20 cellular contexts compared by ENCODE assay signal in the genomic region with DNA sequence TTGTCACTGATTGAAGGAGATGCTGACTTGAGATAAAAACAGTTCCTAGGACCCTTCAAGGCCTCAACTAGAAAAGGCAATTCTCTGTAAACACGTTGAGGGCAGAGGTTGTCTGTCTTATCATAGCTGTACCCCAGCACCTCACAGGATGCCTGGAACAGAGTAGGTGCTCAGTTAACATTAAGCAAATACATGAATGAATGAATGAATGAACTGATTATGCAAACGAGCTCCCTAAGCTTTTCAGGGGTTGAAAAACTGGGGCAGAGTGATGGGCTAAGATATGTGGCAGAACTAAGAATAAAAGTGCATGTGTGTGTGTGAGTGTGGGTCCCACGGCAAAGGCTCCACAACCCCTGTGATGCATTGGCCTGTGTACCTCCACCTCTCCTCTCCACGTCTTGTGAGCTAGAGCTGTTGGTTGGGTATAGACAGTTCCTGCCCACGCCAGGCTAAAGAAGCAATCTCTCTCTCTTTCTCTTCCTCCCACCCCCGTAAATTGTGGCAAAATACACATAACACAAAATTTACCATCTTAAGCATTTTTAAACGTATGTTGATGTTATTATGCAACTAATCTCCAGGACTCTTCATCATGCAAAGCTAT. TPM values are rescaled to one million over a fixed set of nuclear protein-coding genes. Genes with fewer than 3 reads are reported as not detected.
DNase-seq lines count a peak whose midpoint lies in the region; ATAC-seq, FAIRE-seq and TF ChIP-seq lines count a peak whose summit lies in the region.
"Had no signal": no experiment of that assay in that cellular context is flagged by ENCODE, and none has a peak within 500 bp of the region (broad histone marks: within the 10 kb centered on the region; RNA-seq: fewer than 3 reads in every experiment).

No MANE protein-coding gene starts in this region.

- H3K9ac ChIP-seq in fibroblast of lung (ENCODE audit: insufficient read depth, low read length): no peak overlapping the region

- H3K4me3 ChIP-seq in fibroblast of lung (replicated peaks in 1 of 4; ENCODE audit: control extremely low read depth in 1 of 4, insufficient read depth in 1 of 4, low read depth in 3 of 4, low read length in 4 of 4) (no peak overlapping the region), aorta (ENCODE audit: low read length in 2 of 2) (no peak overlapping the region)
- H3K4me3 ChIP-seq: smooth muscle cell, transverse colon had no signal

- H3K27ac ChIP-seq in fibroblast of lung (ENCODE audit: insufficient read depth, low read length) (no peak overlapping the region), aorta (ENCODE audit: low read depth in 1 of 2, low read length in 2 of 2) (no peak overlapping the region)
- H3K27ac ChIP-seq: transverse colon had no signal

- 70 to 71% methylated on average over 7 of the region's 7 CpGs for WGBS in aorta, 2 donors

- TF ChIP-seq CTCF in fibroblast of lung (conservative IDR thresholded peaks at IDR 0.05 in 1 of 2, IDR thresholded peaks at IDR 0.05 in 1 of 2; ENCODE audit: low read depth in 1 of 2, low read length in 2 of 2): no peak

- H3K4me1 Mint-ChIP-seq in activated CD4-positive, alpha-beta T cell treated with anti-CD3 and anti-CD28 coated beads for 36 hours: peaks cover 8% of the 10 kb centered on the region
- peaks cover 6% of the 10 kb centered on the region for H3K4me1 Mint-ChIP-seq in T-helper 17 cell

- CTCF ChIA-PET in activated CD4-positive, alpha-beta T cell treated with anti-CD3 and anti-CD28 coated beads for 36 hours (lab: Charles Lee): interaction anchor here (0.6 to 6.3 kb wide), 32 partner anchors 9 to 438 kb away, joined by 3 to 79 read pairs (median 4); a partner anchor contains a TSS

- no peak overlapping the region for H3K4me3 Mint-ChIP-seq in activated CD4-positive, alpha-beta T cell treated with anti-CD3 and anti-CD28 coated beads for 36 hours
- no peak overlapping the region for H3K4me3 Mint-ChIP-seq in T-helper 17 cell
- H3K4me3 Mint-ChIP-seq: central memory CD8-positive, alpha-beta T cell; dendritic cell treated with granulocyte-macrophage colony-stimulating factor and Interleukin-4, amounts not matched to agents 40 ng/mL and 50 ng/mL, for 4 days; H9; naive thymus-derived CD8-positive, alpha-beta T cell had no signal

- H3K36me3 ChIP-seq in fibroblast of lung (ENCODE audit: control insufficient read depth, insufficient read depth, low read length) (no peaks in the 10 kb centered on the region), aorta (ENCODE audit: control insufficient read depth in 1 of 2, insufficient read depth in 2 of 2, low read length in 1 of 2) (no peaks in the 10 kb centered on the region)
- H3K36me3 ChIP-seq: transverse colon had no signal

- H3K4me1 ChIP-seq in fibroblast of lung (ENCODE audit: control insufficient read depth, extremely low read depth, insufficient read depth, low read length) (no peaks in the 10 kb centered on the region), aorta (ENCODE audit: control insufficient read depth in 1 of 2, insufficient read depth in 2 of 2, low read length in 2 of 2) (no peaks in the 10 kb centered on the region)
- H3K4me1 ChIP-seq: transverse colon had no signal

- TF ChIP-seq POLR2A in GM12892 (IDR thresholded peaks at IDR 0.05; ENCODE audit: low read depth, low read length): no peak

- peak overlapping the region; percentile 56 for H3K27ac Mint-ChIP-seq in activated CD4-positive, alpha-beta T cell treated with anti-CD3 and anti-CD28 coated beads for 36 hours
- peak overlapping the region; percentile 67 for H3K27ac Mint-ChIP-seq in T-helper 17 cell
- H3K27ac Mint-ChIP-seq: dendritic cell treated with granulocyte-macrophage colony-stimulating factor and Interleukin-4, amounts not matched to agents 40 ng/mL and 50 ng/mL, for 4 days; H9; naive thymus-derived CD8-positive, alpha-beta T cell had no signal

- no peaks in the 10 kb centered on the region for H4K20me1 ChIP-seq in fibroblast of lung (ENCODE audit: control insufficient read depth, extremely low read depth, insufficient read depth, low read length)

- FAIRE-seq in GM12892 (lab: Jason Lieb, UNC) (peak; percentile 24), RCC 7860 (lab: Jason Lieb, UNC) (no peak)

- intact Hi-C loops in activated CD4-positive, alpha-beta T cell treated with anti-CD3 and anti-CD28 coated beads for 36 hours (cut with DNase I, micrococcal nuclease): loop anchor here (1.0 to 2.0 kb wide), 6 partner anchors 48 to 240 kb away; no protein-coding TSS in a partner anchor
- intact Hi-C loops in aorta (cut with DNase I): loop anchor here (2.0 to 5.0 kb wide), 4 partner anchors 49 to 409 kb away; a partner anchor contains a TSS

- H3K9me3 Mint-ChIP-seq in activated CD4-positive, alpha-beta T cell treated with anti-CD3 and anti-CD28 coated beads for 36 hours (ENCODE audit: low read depth): no peaks in the 10 kb centered on the region
- H3K9me3 Mint-ChIP-seq: central memory CD8-positive, alpha-beta T cell; dendritic cell treated with granulocyte-macrophage colony-stimulating factor and Interleukin-4, amounts not matched to agents 40 ng/mL and 50 ng/mL, for 4 days; H9; naive thymus-derived CD8-positive, alpha-beta T cell had no signal

- H3K27me3 Mint-ChIP-seq in activated CD4-positive, alpha-beta T cell treated with anti-CD3 and anti-CD28 coated beads for 36 hours: peaks cover 3% of the 10 kb centered on the region
- peaks cover 6% of the 10 kb centered on the region for H3K27me3 Mint-ChIP-seq in T-helper 17 cell

- peak; percentile 39 for ATAC-seq in activated CD4-positive, alpha-beta T cell treated with anti-CD3 and anti-CD28 coated beads for 36 hours
- no peak for ATAC-seq in T-helper 17 cell
- no peak for ATAC-seq in HG03460 (IDR thresholded peaks at IDR 0.05; ENCODE audit: unreplicated experiment)
- no peak for ATAC-seq in aorta (ENCODE audit: low FRiP score)

- peak overlapping the region; percentile 20 for H3K4me2 ChIP-seq in fibroblast of lung (ENCODE audit: extremely low read depth, insufficient read depth, low read length)
- H3K4me2 ChIP-seq: smooth muscle cell had no signal

- H3K36me3 Mint-ChIP-seq in activated CD4-positive, alpha-beta T cell treated with anti-CD3 and anti-CD28 coated beads for 36 hours (ENCODE audit: low read depth): no peaks in the 10 kb centered on the region
- no peaks in the 10 kb centered on the region for H3K36me3 Mint-ChIP-seq in T-helper 17 cell (ENCODE audit: low read depth)
- H3K36me3 Mint-ChIP-seq: naive thymus-derived CD8-positive, alpha-beta T cell had no signal

- no peak overlapping the region for H2AFZ ChIP-seq in fibroblast of lung (ENCODE audit: low read length)

- no peaks in the 10 kb centered on the region for H3K79me2 ChIP-seq in fibroblast of lung (ENCODE audit: control insufficient read depth, insufficient read depth, low read length)

- no peaks in the 10 kb centered on the region for H3K27me3 ChIP-seq in fibroblast of lung (ENCODE audit: control insufficient read depth, insufficient read depth, low read length)
- no peaks in the 10 kb centered on the region for H3K27me3 ChIP-seq in aorta (ENCODE audit: control insufficient read depth in 1 of 2, insufficient read depth in 2 of 2, low read length in 1 of 2)

- no peaks in the 10 kb centered on the region for H3K9me3 ChIP-seq in T-helper 17 cell (ENCODE audit: control insufficient read depth, low read length, poor library complexity, severe bottlenecking)
- H3K9me3 ChIP-seq in fibroblast of lung (ENCODE audit: control insufficient read depth, insufficient read depth, low read depth, low read length): no peaks in the 10 kb centered on the region
- no peaks in the 10 kb centered on the region for H3K9me3 ChIP-seq in aorta (ENCODE audit: control insufficient read depth, low read length)
- H3K9me3 ChIP-seq: transverse colon had no signal

- DNase-seq in activated CD4-positive, alpha-beta T cell treated with anti-CD3 and anti-CD28 coated beads for 36 hours: no peak
- DNase-seq in activated CD4-positive, alpha-beta T cell treated with anti-CD3 and anti-CD28 coated beads for 48 hours: no peak
- DNase-seq in GM12892 (ENCODE audit: insufficient read length) (no peak), T-helper 17 cell (no peak), fibroblast of lung (ENCODE audit: low read depth in 2 of 2) (no peak), aorta (no peak), RCC 7860 (ENCODE audit: low spot score) (no peak)
- DNase-seq: activated CD4-positive, alpha-beta T cell treated with anti-CD3 and anti-CD28 coated beads, Interleukin-2, amount 50 U/mL, for 48 hours; activated gamma-delta T cell; H9; NCI-H226; stimulated activated CD4-positive, alpha-beta T cell treated with anti-CD3 and anti-CD28 coated beads, Interleukin-1b, Interleukin-23, amount 100 ng/mL, for 48 hours; stimulated activated CD8-positive, alpha-beta memory T cell treated with anti-CD3 and anti-CD28 coated beads, Interleukin-4, amount 100 ng/mL, for 48 hours; T-helper 9 cell; transverse colon had no signal

- POLR2A ChIA-PET in activated CD4-positive, alpha-beta T cell treated with anti-CD3 and anti-CD28 coated beads for 36 hours (lab: Charles Lee): interaction anchor here (0.6 to 0.8 kb wide), 2 partner anchors 48 to 337 kb away, joined by 3 to 6 read pairs; no protein-coding TSS in a partner anchor

RNA-seq across cellular contexts. Expression of a gene that starts 20.9 kb away (rescaled TPM):
- total RNA-seq in activated CD4-positive, alpha-beta T cell treated with anti-CD3 and anti-CD28 coated beads for 36 hours: 10 to 100 TPM; 76.8 to 83.5 TPM
- 55.8 TPM for polyA plus RNA-seq in GM12892 (2012; ENCODE audit: missing spikeins)
- total RNA-seq in T-helper 17 cell: 10 to 100 TPM; 31.6 to 35.9 TPM
- total RNA-seq in fibroblast of lung: 28.8 and 31.9 TPM in 2 replicates
- 25.9 and 28.4 TPM in 2 replicates for polyA plus RNA-seq in fibroblast of lung
- polyA plus RNA-seq in fibroblast of lung (2012): 35.6 and 36.9 TPM in 2 replicates
- polyA minus RNA-seq in fibroblast of lung (ENCODE audit: low replicate concordance): 2.3 and 4.4 TPM in 2 replicates
- total RNA-seq in aorta: 10 to 100 TPM; 33.1 to 35.8 TPM
- 10 to 100 TPM; 14.7 to 19.3 TPM for polyA plus RNA-seq in aorta

RNA-seq across cellular contexts. Expression of a gene that starts 48.9 kb away (rescaled TPM):
- 10 to 100 TPM; 60.9 to 70.7 TPM for total RNA-seq in activated CD4-positive, alpha-beta T cell treated with anti-CD3 and anti-CD28 coated beads for 36 hours
- polyA plus RNA-seq in GM12892 (2012; ENCODE audit: missing spikeins): 59.6 TPM
- total RNA-seq in T-helper 17 cell (100 to 1,000 TPM in 1 of 2 donors, 10 to 100 TPM in 1; 91.9 to 147 TPM), fibroblast of lung (14.9 and 27.6 TPM in 2 replicates), aorta (10 to 100 TPM; 10.4 to 30.3 TPM)
- polyA plus RNA-seq in fibroblast of lung (37.7 and 48.9 TPM in 2 replicates), aorta (1 to 10 TPM; 3.8 to 4.0 TPM)
- polyA plus RNA-seq in fibroblast of lung (2012): 23.5 and 30.7 TPM in 2 replicates
- polyA minus RNA-seq in fibroblast of lung (ENCODE audit: low replicate concordance): 65.8 and 147 TPM in 2 replicates
